In the genomic region with DNA sequence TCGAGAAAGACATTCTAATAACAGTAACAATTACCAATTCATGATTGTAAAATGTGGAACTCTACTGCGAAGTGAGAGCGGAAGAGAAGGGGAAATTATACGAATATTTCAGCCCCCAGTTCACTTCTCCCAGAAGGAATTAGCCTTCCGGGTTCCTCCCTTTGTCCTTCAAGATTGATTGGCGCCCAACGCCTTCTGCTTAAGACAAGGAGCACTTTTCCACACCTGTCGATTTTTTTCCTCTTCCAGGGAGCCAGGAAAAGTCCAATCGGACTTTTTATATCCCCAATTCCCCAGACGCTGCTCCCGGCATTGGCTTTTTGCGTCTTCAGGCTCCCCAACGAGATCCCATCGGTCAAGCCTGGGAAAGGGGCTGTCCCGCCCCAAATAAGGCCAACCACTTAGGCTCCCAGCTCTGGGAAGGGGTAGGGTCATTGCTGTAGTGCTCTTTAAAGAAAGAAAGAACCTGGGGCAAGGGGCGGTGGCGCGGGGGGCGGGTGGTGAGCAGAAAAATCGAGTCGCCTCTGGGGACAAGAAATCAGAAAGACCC, we compare ENCODE assay signal across 9 cellular contexts. TPM values are rescaled to one million over a fixed set of nuclear protein-coding genes. Genes with fewer than 3 reads are reported as not detected.
DNase-seq lines count a peak whose midpoint lies in the region; ATAC-seq, FAIRE-seq and TF ChIP-seq lines count a peak whose summit lies in the region.
"Had no signal": no experiment of that assay in that cellular context is flagged by ENCODE, and none has a peak within 500 bp of the region (broad histone marks: within the 10 kb centered on the region; RNA-seq: fewer than 3 reads in every experiment).

No MANE protein-coding gene starts in this region.

- H3K9me3 ChIP-seq in body of pancreas (no peaks in the 10 kb centered on the region), kidney (ENCODE audit: control insufficient read depth in 1 of 2, low read length in 2 of 2) (no peaks in the 10 kb centered on the region), gastrocnemius medialis (no peaks in the 10 kb centered on the region)

- H3K9ac ChIP-seq in kidney (ENCODE audit: low read length in 2 of 2), result peak overlapping the region in 1 of 2 donors; percentile 66

- peak in 3 of 4 donors; percentile 29 to 54 (median 50) for DNase-seq in body of pancreas
- no peak for DNase-seq in kidney
- DNase-seq in gastrocnemius medialis, result no peak
- DNase-seq in hepatic stellate cell (ENCODE audit: low spot score), result no peak
- DNase-seq in stimulated activated CD4-positive, alpha-beta T cell treated with anti-CD3 and anti-CD28 coated beads, Interleukin-2, amount 100 ng/mL, for 48 hours, result no peak

- no peaks in the 10 kb centered on the region for H3K36me3 ChIP-seq in body of pancreas (replicated peaks in 1 of 2; ENCODE audit: insufficient read depth in 1 of 2, low read depth in 2 of 2)
- H3K36me3 ChIP-seq in kidney (ENCODE audit: control insufficient read depth in 1 of 2, insufficient read depth in 2 of 2, low read length in 2 of 2), result no peaks in the 10 kb centered on the region
- no peaks in the 10 kb centered on the region for H3K36me3 ChIP-seq in gastrocnemius medialis

- H3K27me3 ChIP-seq in body of pancreas (no peaks in the 10 kb centered on the region), gastrocnemius medialis (peaks cover 0 to 15% (median 6%) of the 10 kb centered on the region in 3 donors)

- TF ChIP-seq POLR2A in body of pancreas (IDR thresholded peaks at IDR 0.05), result no peak
- no peak for TF ChIP-seq POLR2A in gastrocnemius medialis (IDR thresholded peaks at IDR 0.05)

- H3K27ac ChIP-seq in body of pancreas (peak overlapping the region; percentile 79 to 100 (median 98)), kidney (ENCODE audit: low read depth in 2 of 2, low read length in 2 of 2) (peak overlapping the region; percentile 62 to 87), gastrocnemius medialis (peak overlapping the region in 3 of 4 donors; percentile 13 to 34 (median 30))

- in situ Hi-C loops in gastrocnemius medialis (cut with MboI; ENCODE audit: low sequenced_read_pairs in 4 of 4), result no loop called here

- FAIRE-seq in kidney (lab: Jason Lieb, UNC), result no peak

- no peak for TF ChIP-seq CTCF in body of pancreas (IDR thresholded peaks at IDR 0.05)
- no peak for TF ChIP-seq CTCF in kidney (IDR thresholded peaks at IDR 0.05; ENCODE audit: borderline replicate concordance, extremely low read depth, insufficient read depth)
- no peak for TF ChIP-seq CTCF in gastrocnemius medialis (IDR thresholded peaks at IDR 0.05 in 4 of 5, conservative IDR thresholded peaks at IDR 0.05 in 1 of 5)

- 3 to 8% methylated on average over 21 of the region's 21 CpGs for WGBS in body of pancreas, 2 donors

- H3K4me3 ChIP-seq in body of pancreas (peak overlapping the region; percentile 76 to 77), kidney (ENCODE audit: low read length in 2 of 2) (peak overlapping the region; percentile 59 to 71), gastrocnemius medialis (peak overlapping the region; percentile 49 to 53 (median 52))

- H3K4me1 ChIP-seq in body of pancreas (peaks cover 22% of the 10 kb centered on the region), kidney (ENCODE audit: control insufficient read depth in 1 of 2, insufficient read depth in 1 of 2, low read depth in 1 of 2, low read length in 2 of 2) (peaks cover 5% of the 10 kb centered on the region in 2 donors), gastrocnemius medialis (no peaks in the 10 kb centered on the region)

- ATAC-seq in HG02610 (IDR thresholded peaks at IDR 0.05; ENCODE audit: unreplicated experiment) (peak; percentile 18), body of pancreas (peak; percentile 20), gastrocnemius medialis (no peak), HG02623 (IDR thresholded peaks at IDR 0.05; ENCODE audit: unreplicated experiment) (no peak), HG03196 (IDR thresholded peaks at IDR 0.05; ENCODE audit: unreplicated experiment) (no peak)

- intact Hi-C loops in body of pancreas (cut with DNase I) (no loop called here), kidney (cut with DNase I) (no loop called here), gastrocnemius medialis (cut with DNase I; ENCODE audit: low total_unique reads) (no loop called here)

RNA-seq across cellular contexts. Expression of a gene that starts 1.5 kb away (rescaled TPM):
- total RNA-seq in body of pancreas, result 1 to 10 TPM; 8.9 to 9.3 TPM
- 19.8 TPM for total RNA-seq in kidney
- 4.1 TPM for polyA plus RNA-seq in kidney (ENCODE audit: insufficient read depth, low read depth, low replicate concordance)
- 1 to 10 TPM in 1 of 4 donors, under 1 TPM in 3; 0.56 to 1.2 (median 0.73) TPM for total RNA-seq in gastrocnemius medialis
- total RNA-seq: myocyte had no signal

RNA-seq across cellular contexts. Expression of a gene that starts 58.1 kb away (rescaled TPM):
- total RNA-seq in body of pancreas (under 1 TPM in 1 of 2 donors, not detected in 1; 0.26 TPM), kidney (not detected), gastrocnemius medialis (under 1 TPM in 1 of 4 donors, not detected in 3; 0.04 TPM)
- not detected for polyA plus RNA-seq in kidney (ENCODE audit: insufficient read depth, low read depth, low replicate concordance)
- total RNA-seq: myocyte had no signal

Comparison
In these comparisons a context has a peak if more than half of its experiments do, and no peak if none do; other contexts are left out.
1. ATAC-seq: peak in HG02610 (single experiment) and body of pancreas (single experiment); none in gastrocnemius medialis (0 of 2), HG02623 (single experiment) and HG03196 (single experiment).
2. DNase-seq: peak in body of pancreas (3 of 4); none in kidney (single experiment), gastrocnemius medialis (0 of 2), hepatic stellate cell (single experiment) and stimulated activated CD4-positive, alpha-beta T cell treated with anti-CD3 and anti-CD28 coated beads, Interleukin-2, amount 100 ng/mL, for 48 hours (0 of 2).
3. H3K27ac ChIP-seq: peak in every context shown above with its lines; median percentile 98 in body of pancreas; 74 in kidney; 30 in gastrocnemius medialis.
4. Peak in every context shown above with its lines, with median percentiles within 50 percentile points of each other: H3K4me3 ChIP-seq.